ENCODE assay signal across 19 cellular contexts in genomic region chr17:32588135-32588534, GRCh38.
"Had no signal": no experiment of that assay in that cellular context is flagged by ENCODE, and none has a peak within 500 bp of the region (broad histone marks: within the 10 kb centered on the region; RNA-seq: fewer than 3 reads in every experiment).

No MANE protein-coding gene starts in this region.

- DNase-seq: IMR-90, Karpas-422, KG1, NCI-H1092 treated with DMSO at 0.1 percent for 48 hours, NCI-H1436, NCI-H187, NCI-H2029, NCI-H2081 treated with DMSO at 0.1 percent for 48 hours, NCI-H2171, NCI-H226, NCI-H446, NCI-H510A, NCI-H524 treated with DMSO at 0.1 percent for 48 hours, NCI-H69, NCI-H774, RPMI8226, SHP77, SK-N-SH had no signal

- H3K4me2 ChIP-seq: SK-N-SH had no signal

- ATAC-seq: HepG2 had no signal
